Comparison of ENCODE assay signal across 10 cellular contexts in the genomic region with DNA sequence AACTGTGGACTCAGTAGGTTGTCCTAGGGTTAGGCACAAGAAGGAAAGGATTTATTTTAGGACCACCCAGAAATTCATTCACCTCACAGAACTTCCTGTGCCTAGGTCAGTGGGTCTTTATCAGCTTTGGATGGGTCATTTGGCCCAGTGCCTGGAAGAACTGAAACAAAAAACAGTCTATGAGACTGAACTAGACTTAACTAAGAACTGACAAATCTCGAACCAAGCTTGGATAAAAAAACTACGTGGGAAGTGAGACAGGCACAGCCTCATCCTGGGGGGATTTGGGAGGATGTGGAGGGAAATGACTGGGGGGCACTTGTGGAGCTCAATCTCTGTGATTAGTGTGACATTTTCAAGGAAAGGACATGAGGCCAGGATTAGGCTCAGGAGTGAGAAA. TPM values are rescaled to one million over a fixed set of nuclear protein-coding genes. Genes with fewer than 3 reads are reported as not detected.
A peak's percentile ranks its signal among the peaks of the same experiment; 100 is the strongest.
DNase-seq lines count a peak whose midpoint lies in the region; ATAC-seq and TF ChIP-seq lines count a peak whose summit lies in the region.
"Had no signal": no experiment of that assay in that cellular context is flagged by ENCODE, and none has a peak within 500 bp of the region (broad histone marks: within the 10 kb centered on the region; RNA-seq: fewer than 3 reads in every experiment).

No MANE protein-coding gene starts in this region.

- H3K27me3 Mint-ChIP-seq in CD4-positive, alpha-beta T cell, result no peaks in the 10 kb centered on the region

- DNase-seq in CD4-positive, alpha-beta T cell, result no peak
- DNase-seq in OCI-M1 (lab: John Stamatoyannopoulos, UW) (peak; percentile 35), GM13976 (ENCODE audit: low spot score) (no peak), WERI-Rb-1 (no peak), foreskin keratinocyte (no peak)
- DNase-seq: activated CD4-positive, CD25-positive, alpha-beta regulatory T cell treated with anti-CD3 and anti-CD28 coated beads, Interleukin-2, amount 50 U/mL, for 72 hours; mammary epithelial cell; SJCRH30 had no signal

- H3K36me3 Mint-ChIP-seq in CD4-positive, alpha-beta T cell (ENCODE audit: low read depth), result peaks cover 22% of the 10 kb centered on the region

- POLR2A ChIA-PET in CD4-positive, alpha-beta T cell (lab: Charles Lee), result interaction anchor here (10.6 to 13.4 kb wide), 2 partner anchors 10 to 18 kb away, joined by 161 to 301 read pairs; a partner anchor contains a TSS

- no peak overlapping the region for H3K9ac ChIP-seq in rectal smooth muscle tissue (ENCODE audit: low read length)

- peak overlapping the region; percentile 73 for H3K27ac Mint-ChIP-seq in CD4-positive, alpha-beta T cell

- H3K27ac ChIP-seq in CD4-positive, alpha-beta T cell (ENCODE audit: low read depth, low read length), result no peak overlapping the region
- H3K27ac ChIP-seq in gastroesophageal sphincter, result peak overlapping the region; percentile 39 to 98 (median 96)
- H3K27ac ChIP-seq in rectal smooth muscle tissue (ENCODE audit: low read depth, low read length), result peak overlapping the region; percentile 99
- H3K27ac ChIP-seq in WERI-Rb-1, result no peak overlapping the region
- no peak overlapping the region for H3K27ac ChIP-seq in foreskin keratinocyte
- H3K27ac ChIP-seq: SJCRH30 had no signal

- CTCF ChIA-PET in CD4-positive, alpha-beta T cell (lab: Charles Lee), result interaction anchor here (0.6 to 1.3 kb wide), 4 partner anchors 13 to 302 kb away, joined by 3 to 8 read pairs (median 3); a partner anchor contains a TSS

- in situ Hi-C loops in GM13976 (cut with MboI; ENCODE audit: low sequenced_read_pairs, unreplicated experiment), result no loop called here

- 11% methylated on average over 2 of the region's 2 CpGs; no CpG with 5 or more reads in 1 of the 2 donors for WGBS in gastroesophageal sphincter (ENCODE audit: low coverage in 1 of 2), 2 donors

- H3K4me1 Mint-ChIP-seq in CD4-positive, alpha-beta T cell (ENCODE audit: low read depth), result peaks cover 80% of the 10 kb centered on the region

- no peak for TF ChIP-seq EP300 in gastroesophageal sphincter (IDR thresholded peaks at IDR 0.05)

- intact Hi-C loops in CD4-positive, alpha-beta T cell (cut with DNase I, micrococcal nuclease), result loop anchor here in 1 of 2 experiments (5.0 kb wide), 2 partner anchors 59 to 139 kb away; a partner anchor contains a TSS

- H3K4me3 ChIP-seq in gastroesophageal sphincter (no peak overlapping the region), rectal smooth muscle tissue (ENCODE audit: low read length) (no peak overlapping the region), WERI-Rb-1 (ENCODE audit: low read depth, low read length) (no peak overlapping the region)
- H3K4me3 ChIP-seq: SJCRH30 had no signal

- H3K36me3 ChIP-seq in gastroesophageal sphincter (peaks cover 0 to 15% of the 10 kb centered on the region in 2 donors), rectal smooth muscle tissue (ENCODE audit: control insufficient read depth, insufficient read depth, low read length) (peaks cover 7% of the 10 kb centered on the region), WERI-Rb-1 (peaks cover 18% of the 10 kb centered on the region)

- peaks cover 5 to 91% (median 43%) of the 10 kb centered on the region in 3 donors for H3K4me1 ChIP-seq in gastroesophageal sphincter
- H3K4me1 ChIP-seq in rectal smooth muscle tissue (ENCODE audit: control insufficient read depth, insufficient read depth, low read length), result peaks cover 58% of the 10 kb centered on the region
- no peaks in the 10 kb centered on the region for H3K4me1 ChIP-seq in foreskin keratinocyte

- H3K27me3 ChIP-seq in CD4-positive, alpha-beta T cell (ENCODE audit: control insufficient read depth, insufficient read depth, low read length), result no peaks in the 10 kb centered on the region
- H3K27me3 ChIP-seq in gastroesophageal sphincter, result no peaks in the 10 kb centered on the region
- no peaks in the 10 kb centered on the region for H3K27me3 ChIP-seq in rectal smooth muscle tissue (ENCODE audit: control insufficient read depth, insufficient read depth, low read length)
- H3K27me3 ChIP-seq in WERI-Rb-1 (ENCODE audit: insufficient read depth, low read depth, severe bottlenecking), result no peaks in the 10 kb centered on the region
- H3K27me3 ChIP-seq in foreskin keratinocyte, result no peaks in the 10 kb centered on the region
- H3K27me3 ChIP-seq: SJCRH30 had no signal

- TF ChIP-seq CTCF in CD4-positive, alpha-beta T cell (IDR thresholded peaks at IDR 0.05), result no peak
- TF ChIP-seq CTCF in gastroesophageal sphincter (IDR thresholded peaks at IDR 0.05) (no peak), GM13976 (IDR thresholded peaks at IDR 0.05; ENCODE audit: borderline replicate concordance, control extremely low read depth, extremely low read depth, insufficient read depth, missing control alignments) (no peak), WERI-Rb-1 (IDR thresholded peaks at IDR 0.05; ENCODE audit: low read depth, low read length) (no peak), foreskin keratinocyte (conservative IDR thresholded peaks at IDR 0.05) (no peak)

- no peaks in the 10 kb centered on the region for H3K9me3 ChIP-seq in CD4-positive, alpha-beta T cell (ENCODE audit: control insufficient read depth, low read length)
- H3K9me3 ChIP-seq in gastroesophageal sphincter, result no peaks in the 10 kb centered on the region
- no peaks in the 10 kb centered on the region for H3K9me3 ChIP-seq in WERI-Rb-1 (ENCODE audit: severe bottlenecking)
- H3K9me3 ChIP-seq: SJCRH30 had no signal

- ATAC-seq in CD4-positive, alpha-beta T cell (ENCODE audit: poor library complexity), result no peak
- no peak for ATAC-seq in gastroesophageal sphincter
- ATAC-seq in foreskin keratinocyte, result no peak

- no peak for TF ChIP-seq POLR2A in gastroesophageal sphincter (IDR thresholded peaks at IDR 0.05)

- no peaks in the 10 kb centered on the region for H3K9me3 Mint-ChIP-seq in CD4-positive, alpha-beta T cell

- H3K4me3 Mint-ChIP-seq in CD4-positive, alpha-beta T cell, result peak overlapping the region; percentile 86

RNA-seq across cellular contexts. Expression of a gene that starts 2.3 kb away (rescaled TPM):
- total RNA-seq in CD4-positive, alpha-beta T cell, result 100 to 1,000 TPM; 232 to 254 TPM
- total RNA-seq in gastroesophageal sphincter (100 to 1,000 TPM; 201 to 353 (median 221) TPM), foreskin keratinocyte (368 and 406 TPM in 2 replicates)
- polyA plus RNA-seq in foreskin keratinocyte, result 686 and 711 TPM in 2 replicates

RNA-seq across cellular contexts. Expression of a gene that starts 4.6 kb away (rescaled TPM):
- under 1 TPM; 0.14 to 0.25 TPM for total RNA-seq in CD4-positive, alpha-beta T cell
- total RNA-seq in gastroesophageal sphincter (100 to 1,000 TPM in 3 of 4 donors, 10 to 100 TPM in 1; 94.1 to 257 (median 174) TPM), foreskin keratinocyte (0.37 and 0.39 TPM in 2 replicates)
- polyA plus RNA-seq in foreskin keratinocyte, result 0.25 and 0.37 TPM in 2 replicates

RNA-seq across cellular contexts. Expression of a gene that starts 12.8 kb away (rescaled TPM):
- 1 to 10 TPM; 4.7 TPM for total RNA-seq in CD4-positive, alpha-beta T cell
- total RNA-seq in gastroesophageal sphincter, result 1 to 10 TPM; 1.2 to 6.1 (median 1.9) TPM
- total RNA-seq in foreskin keratinocyte, result 2.4 and 2.6 TPM in 2 replicates
- polyA plus RNA-seq in foreskin keratinocyte, result 4.1 and 5.0 TPM in 2 replicates

RNA-seq across cellular contexts. Expression of a gene that starts 22.3 kb away (rescaled TPM):
- 10 to 100 TPM; 10.8 to 11.6 TPM for total RNA-seq in CD4-positive, alpha-beta T cell
- 10 to 100 TPM; 16.2 to 31.7 (median 23.0) TPM for total RNA-seq in gastroesophageal sphincter
- 25.5 and 28.0 TPM in 2 replicates for total RNA-seq in foreskin keratinocyte
- 20.9 and 21.9 TPM in 2 replicates for polyA plus RNA-seq in foreskin keratinocyte

RNA-seq across cellular contexts. Expression of a gene that starts 41.0 kb away (rescaled TPM):
- total RNA-seq in CD4-positive, alpha-beta T cell, result 10 to 100 TPM; 22.0 to 24.6 TPM
- 10 to 100 TPM; 16.7 to 39.4 (median 30.3) TPM for total RNA-seq in gastroesophageal sphincter
- 40.0 and 47.7 TPM in 2 replicates for total RNA-seq in foreskin keratinocyte
- 49.2 and 53.8 TPM in 2 replicates for polyA plus RNA-seq in foreskin keratinocyte

Comparison
In these comparisons a context has a peak if more than half of its experiments do, and no peak if none do; other contexts are left out.
1. H3K27ac ChIP-seq: peak in gastroesophageal sphincter (4 of 4) and rectal smooth muscle tissue (single experiment); none in CD4-positive, alpha-beta T cell (single experiment), WERI-Rb-1 (single experiment) and foreskin keratinocyte (single experiment).
2. RNA of a gene that starts 4.6 kb away (total RNA-seq): 94.1 to 257 TPM in gastroesophageal sphincter; 0.37 to 0.39 TPM in foreskin keratinocyte and 0.14 to 0.25 TPM in CD4-positive, alpha-beta T cell; every median in the first group is over 10 times any median in the second.